ENCODE assay signal across 11 cellular contexts in genomic region chr12:100413006-100413405, GRCh38. TPM values are rescaled to one million over a fixed set of nuclear protein-coding genes. Genes with fewer than 3 reads are reported as not detected.
"Had no signal": no experiment of that assay in that cellular context is flagged by ENCODE, and none has a peak within 500 bp of the region (broad histone marks: within the 10 kb centered on the region; RNA-seq: fewer than 3 reads in every experiment).

No MANE protein-coding gene starts in this region.

- ATAC-seq: HCT116, HepG2 had no signal

- H3K36me3 ChIP-seq: HAP-1 had no signal

- H3K4me3 ChIP-seq: GM23248, HAP-1 had no signal

- H3K4me1 ChIP-seq: HAP-1 had no signal

- DNase-seq: GM23248, H7, HFFc6, KBM-7 had no signal

- H3K27ac ChIP-seq: GM23248, HL-60 had no signal

- H2AFZ ChIP-seq: GM23248 had no signal

RNA-seq across cellular contexts. Expression of gene SLC17A8, which starts 56.1 kb away (rescaled TPM):
- total RNA-seq: GM23248, H4, H7, HFFc6, HT1080 had no signal
- polyA plus RNA-seq: GM23248, IgD-negative memory B cell had no signal
